ENCODE assay signal across 9 cellular contexts in the genomic region with DNA sequence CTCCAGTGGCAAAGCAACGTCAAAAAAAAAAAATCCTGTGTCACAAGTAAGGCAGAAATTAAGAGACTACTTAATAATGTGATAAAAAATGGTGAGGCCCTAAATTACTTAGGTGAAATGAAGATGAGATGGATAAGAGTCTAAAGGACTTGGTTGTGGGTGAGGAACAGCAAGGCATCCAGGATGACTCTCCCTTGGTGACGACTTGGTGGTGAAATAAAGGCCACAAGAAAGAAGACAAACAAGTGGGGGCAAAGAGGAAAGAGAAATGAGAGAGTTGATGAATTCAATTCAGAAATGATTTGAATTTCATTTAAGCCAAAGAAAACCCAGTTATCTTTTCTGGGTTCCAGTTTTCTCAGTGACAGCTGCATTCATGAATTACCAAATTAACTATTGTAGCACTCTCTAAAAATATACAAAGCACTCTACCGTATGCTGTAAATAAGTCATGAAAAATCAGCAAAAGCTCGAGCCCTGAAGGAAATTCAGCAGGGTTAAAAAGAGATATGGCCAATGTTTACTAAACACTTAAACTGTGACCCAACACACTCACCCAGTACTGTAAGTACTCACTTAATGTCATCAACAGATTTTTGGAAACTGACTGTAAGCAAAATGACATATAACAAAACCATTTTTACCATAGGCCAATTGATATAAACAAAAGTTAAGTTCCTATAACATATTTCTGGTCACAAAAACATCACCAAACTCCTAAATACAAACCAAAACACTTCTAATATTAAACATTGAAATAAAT. TPM values are rescaled to one million over a fixed set of nuclear protein-coding genes. Genes with fewer than 3 reads are reported as not detected.
A peak's percentile ranks its signal among the peaks of the same experiment; 100 is the strongest.
DNase-seq lines count a peak whose midpoint lies in the region; FAIRE-seq and TF ChIP-seq lines count a peak whose summit lies in the region.
"Had no signal": no experiment of that assay in that cellular context is flagged by ENCODE, and none has a peak within 500 bp of the region (broad histone marks: within the 10 kb centered on the region; RNA-seq: fewer than 3 reads in every experiment).

No MANE protein-coding gene starts in this region.

- H4K8ac ChIP-seq in mesendoderm (ENCODE audit: low read depth, low read length) = no peak overlapping the region

- H3K9ac ChIP-seq in HUES48 (ENCODE audit: low read depth, low read length) (peak overlapping the region; percentile 11; the same call in 1 of the 2 replicates), mesendoderm (ENCODE audit: low read length) (peak overlapping the region; percentile 51)

- no peak for TF ChIP-seq CTCF in C4-2B (conservative IDR thresholded peaks at IDR 0.05)

- no peak for FAIRE-seq in RCC 7860 (lab: Jason Lieb, UNC)

- H3K56ac ChIP-seq in mesendoderm (ENCODE audit: low read length) = no peak overlapping the region

- no peak overlapping the region for H4K5ac ChIP-seq in mesendoderm (ENCODE audit: low read length)

- H3K36me3 Mint-ChIP-seq in activated T-helper 2 cell treated with anti-CD3 and anti-CD28 coated beads, Interferon-gamma antibody, Interleukin-2, Interleukin-4, amounts not matched to agents 10 μg/mL and 5 μg/mL and 100 μg/mL, durations not matched to agents 14 hours and 24 hours and 36 hours (ENCODE audit: low read depth) = peaks cover 58% of the 10 kb centered on the region

- intact Hi-C loops in activated T-helper 2 cell treated with anti-CD3 and anti-CD28 coated beads, Interferon-gamma antibody, Interleukin-2, Interleukin-4, amounts not matched to agents 10 μg/mL and 5 μg/mL and 100 μg/mL, durations not matched to agents 14 hours and 24 hours and 36 hours (cut with micrococcal nuclease) = loop anchor here (2.0 kb wide), 1 partner anchor 16 kb away; no protein-coding TSS in a partner anchor

- no peak overlapping the region for H3K4me2 ChIP-seq in mesendoderm (ENCODE audit: low read length)

- no peak overlapping the region for H2BK5ac ChIP-seq in mesendoderm (ENCODE audit: low read length)

- H3K27me3 ChIP-seq in HUES48 (ENCODE audit: control insufficient read depth, insufficient read depth, low read length) (no peaks in the 10 kb centered on the region), mesendoderm (ENCODE audit: insufficient read depth, low read length, poor library complexity) (no peaks in the 10 kb centered on the region)
- H3K27me3 ChIP-seq: cardiac muscle cell had no signal

- H3K79me2 ChIP-seq in mesendoderm (ENCODE audit: control insufficient read depth, insufficient read depth, low read length) = peaks cover 35% of the 10 kb centered on the region

- peak overlapping the region; percentile 89 for H3K4me3 Mint-ChIP-seq in activated T-helper 2 cell treated with anti-CD3 and anti-CD28 coated beads, Interferon-gamma antibody, Interleukin-2, Interleukin-4, amounts not matched to agents 10 μg/mL and 5 μg/mL and 100 μg/mL, durations not matched to agents 14 hours and 24 hours and 36 hours (ENCODE audit: low read depth)

- H3K4me3 ChIP-seq in HUES48 (ENCODE audit: low read depth, low read length) = peak overlapping the region; percentile 88
- no peak overlapping the region for H3K4me3 ChIP-seq in mesendoderm (ENCODE audit: low read length)

- H3K23ac ChIP-seq in mesendoderm (ENCODE audit: low read length) = no peak overlapping the region

- H3K18ac ChIP-seq in mesendoderm (ENCODE audit: low read length) = no peak overlapping the region

- no peaks in the 10 kb centered on the region for H3K9me3 ChIP-seq in HUES48 (ENCODE audit: control insufficient read depth, insufficient read depth, low read length)

- peak overlapping the region; percentile 91 for H3K27ac Mint-ChIP-seq in activated T-helper 2 cell treated with anti-CD3 and anti-CD28 coated beads, Interferon-gamma antibody, Interleukin-2, Interleukin-4, amounts not matched to agents 10 μg/mL and 5 μg/mL and 100 μg/mL, durations not matched to agents 14 hours and 24 hours and 36 hours

- H3K27me3 Mint-ChIP-seq in activated T-helper 2 cell treated with anti-CD3 and anti-CD28 coated beads, Interferon-gamma antibody, Interleukin-2, Interleukin-4, amounts not matched to agents 10 μg/mL and 5 μg/mL and 100 μg/mL, durations not matched to agents 14 hours and 24 hours and 36 hours (ENCODE audit: low read depth) = no peaks in the 10 kb centered on the region

- peaks cover 24% of the 10 kb centered on the region for H3K4me1 ChIP-seq in HUES48 (ENCODE audit: control insufficient read depth, insufficient read depth, low read length)
- H3K4me1 ChIP-seq in mesendoderm (ENCODE audit: control insufficient read depth, low read depth, low read length) = peaks cover 9% of the 10 kb centered on the region

- H3K79me1 ChIP-seq in mesendoderm (ENCODE audit: low read length) = peaks cover 10% of the 10 kb centered on the region

- peaks cover 28% of the 10 kb centered on the region for H3K4me1 Mint-ChIP-seq in activated T-helper 2 cell treated with anti-CD3 and anti-CD28 coated beads, Interferon-gamma antibody, Interleukin-2, Interleukin-4, amounts not matched to agents 10 μg/mL and 5 μg/mL and 100 μg/mL, durations not matched to agents 14 hours and 24 hours and 36 hours (ENCODE audit: low read depth)

- no peak overlapping the region for H3K4ac ChIP-seq in mesendoderm (ENCODE audit: low read depth, low read length)

- WGBS in mesendoderm (ENCODE audit: extremely low coverage, insufficient coverage, low lambda C conversion rate) = no CpG with 5 or more reads among the region's 4 CpGs

- H2BK120ac ChIP-seq in mesendoderm (ENCODE audit: low read depth, low read length) = no peak overlapping the region

- peaks cover 26% of the 10 kb centered on the region for H3K36me3 ChIP-seq in HUES48 (ENCODE audit: control insufficient read depth, insufficient read depth, low read length)
- H3K36me3 ChIP-seq in mesendoderm (ENCODE audit: control insufficient read depth, insufficient read depth, low read length) = no peaks in the 10 kb centered on the region
- H3K36me3 ChIP-seq: cardiac muscle cell had no signal

- H2BK15ac ChIP-seq in mesendoderm (replicated peaks; ENCODE audit: low read depth) = no peak overlapping the region

- H2AK5ac ChIP-seq in mesendoderm (ENCODE audit: low read length) = peak overlapping the region; percentile 93

- no peak for DNase-seq in activated T-helper 2 cell treated with anti-CD3 and anti-CD28 coated beads, Interferon-gamma antibody, Interleukin-2, Interleukin-4, amounts not matched to agents 10 μg/mL and 5 μg/mL and 100 μg/mL, durations not matched to agents 14 hours and 24 hours and 36 hours (ENCODE audit: low spot score)
- DNase-seq in mesendoderm = no peak
- DNase-seq in islet precursor cell = no peak
- no peak for DNase-seq in epidermal melanocyte (ENCODE audit: insufficient read length, low spot score)
- DNase-seq in RCC 7860 (ENCODE audit: low spot score) = no peak
- no peak for DNase-seq in ecto neural progenitor cell (ENCODE audit: low spot score)

- H3K27ac ChIP-seq in C4-2B (peak overlapping the region; percentile 99), HUES48 (ENCODE audit: low read depth, low read length) (no peak overlapping the region), mesendoderm (ENCODE audit: low read depth, low read length) (no peak overlapping the region)

- H3K9me3 Mint-ChIP-seq in activated T-helper 2 cell treated with anti-CD3 and anti-CD28 coated beads, Interferon-gamma antibody, Interleukin-2, Interleukin-4, amounts not matched to agents 10 μg/mL and 5 μg/mL and 100 μg/mL, durations not matched to agents 14 hours and 24 hours and 36 hours = peaks cover 22% of the 10 kb centered on the region

RNA-seq across cellular contexts. Expression of a gene that starts 1.4 kb away (rescaled TPM):
- 38.2 and 39.9 TPM in 2 replicates for total RNA-seq in activated T-helper 2 cell treated with anti-CD3 and anti-CD28 coated beads, Interferon-gamma antibody, Interleukin-2, Interleukin-4, amounts not matched to agents 10 μg/mL and 5 μg/mL and 100 μg/mL, durations not matched to agents 14 hours and 24 hours and 36 hours
- 49.1 TPM for polyA plus RNA-seq in mesendoderm (2013, experiment 1 of 2)
- polyA plus RNA-seq in mesendoderm (2013, experiment 2 of 2) = 51.6 TPM

RNA-seq across cellular contexts. Expression of a gene that starts 1.6 kb away (rescaled TPM):
- total RNA-seq in activated T-helper 2 cell treated with anti-CD3 and anti-CD28 coated beads, Interferon-gamma antibody, Interleukin-2, Interleukin-4, amounts not matched to agents 10 μg/mL and 5 μg/mL and 100 μg/mL, durations not matched to agents 14 hours and 24 hours and 36 hours = 22.6 and 23.7 TPM in 2 replicates
- 10.6 TPM for polyA plus RNA-seq in mesendoderm (2013, experiment 1 of 2)
- polyA plus RNA-seq in mesendoderm (2013, experiment 2 of 2) = 10.2 TPM
